In the genomic region with DNA sequence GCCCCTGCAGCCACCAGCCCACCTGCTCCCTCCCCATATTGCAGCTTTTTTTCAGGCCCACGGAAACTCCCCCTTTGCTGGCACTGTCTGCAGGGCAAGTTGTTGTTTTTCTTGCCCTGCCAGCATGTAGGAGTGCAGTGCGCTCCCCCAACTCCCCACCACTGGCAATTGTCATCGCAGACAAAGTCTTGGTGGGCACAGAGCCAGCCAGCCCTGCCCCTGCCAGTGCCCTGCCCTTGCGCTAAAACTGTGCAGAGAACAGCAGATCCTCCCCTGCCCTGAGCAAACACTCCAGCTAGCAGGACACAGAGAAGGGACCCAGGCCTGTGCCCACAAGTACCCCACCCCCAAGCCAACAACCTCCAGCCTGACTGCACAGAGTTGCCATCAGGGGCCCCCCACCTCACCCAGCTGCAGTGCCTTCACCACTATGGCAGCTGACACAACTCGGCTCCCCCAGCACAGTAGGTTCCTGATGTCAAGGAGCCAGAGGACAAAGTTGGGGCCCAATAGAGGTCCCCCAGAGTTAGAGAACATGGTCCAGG, we compare ENCODE assay signal across 21 cellular contexts.
"Had no signal": no experiment of that assay in that cellular context is flagged by ENCODE, and none has a peak within 500 bp of the region (broad histone marks: within the 10 kb centered on the region; RNA-seq: fewer than 3 reads in every experiment).

No MANE protein-coding gene starts in this region.

- H3K4me3 ChIP-seq: MG63, SJSA1, SK-N-MC had no signal

- H3K27me3 ChIP-seq: MG63, SJSA1 had no signal

- H3K9me3 ChIP-seq: SJSA1 had no signal

- DNase-seq: Karpas-422, KG1, MG63, NCI-H1092, NCI-H1417 treated with DMSO at 0.1 percent for 48 hours, NCI-H146, NCI-H1694 treated with DMSO at 0.1 percent for 48 hours, NCI-H1930, NCI-H2081, NCI-H2107, NCI-H2171 treated with DMSO at 0.1 percent for 48 hours, NCI-H345, NCI-H446 treated with DMSO at 0.1 percent for 48 hours, NCI-H510A treated with DMSO at 0.1 percent for 48 hours, NCI-H526, NCI-H82, Right ventricle myocardium superior, RPMI8226, SIG-M5 had no signal

- H3K4me1 ChIP-seq: SJSA1 had no signal

- H3K27ac ChIP-seq: SJSA1, SK-N-MC had no signal

- H3K36me3 ChIP-seq: MG63, SJSA1 had no signal
